ENCODE assay signal across 12 cellular contexts in the genomic region with DNA sequence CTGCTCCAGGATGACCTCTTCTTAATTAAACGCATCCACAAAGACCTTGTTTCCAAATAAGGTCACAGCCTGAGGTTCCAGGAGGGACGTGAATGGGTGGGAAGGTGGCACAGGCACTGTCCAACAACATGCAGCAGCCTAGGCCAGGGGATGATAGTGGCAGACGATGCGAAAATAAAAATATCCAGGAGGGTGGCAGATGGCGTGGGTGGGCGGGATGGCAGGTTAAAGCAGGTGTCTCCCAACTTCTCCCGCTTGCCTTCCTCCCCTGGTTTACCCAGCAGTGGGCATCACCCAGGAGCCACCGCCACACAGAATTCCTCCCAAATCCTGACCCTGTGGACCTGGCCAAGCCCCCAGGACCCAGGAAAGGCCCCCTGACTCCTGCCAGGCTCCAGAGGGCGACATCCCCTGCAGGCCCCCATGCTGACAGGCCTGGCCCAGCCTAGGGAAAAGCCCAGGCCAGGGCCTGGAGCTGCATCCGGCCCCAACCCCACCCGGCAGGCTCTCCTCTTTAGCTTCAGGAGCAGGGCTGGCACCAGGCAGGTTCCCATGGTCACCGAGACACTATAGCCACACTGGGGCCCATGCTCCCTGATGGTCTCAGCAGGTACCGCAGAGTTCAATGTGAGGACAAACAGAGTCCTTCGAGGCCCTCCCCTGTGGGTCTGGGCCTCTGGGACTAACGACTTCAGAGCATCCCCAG. TPM values are rescaled to one million over a fixed set of nuclear protein-coding genes. Genes with fewer than 3 reads are reported as not detected.
DNase-seq lines count a peak whose midpoint lies in the region; ATAC-seq, FAIRE-seq and TF ChIP-seq lines count a peak whose summit lies in the region.
"Had no signal": no experiment of that assay in that cellular context is flagged by ENCODE, and none has a peak within 500 bp of the region (broad histone marks: within the 10 kb centered on the region; RNA-seq: fewer than 3 reads in every experiment).

No MANE protein-coding gene starts in this region.

- no peak overlapping the region for H3K9ac ChIP-seq in HepG2 (ENCODE audit: insufficient read depth, low read depth, low read length)

- in situ Hi-C loops in HepG2 (cut with HindIII; ENCODE audit: extremely low pct_ligation_motif_present, low pct_unique_long_range_greater_than_20kb): no loop called here

- H3K4me2 ChIP-seq in HepG2 (ENCODE audit: low read depth, low read length): no peak overlapping the region

- no peak for TF ChIP-seq EP300 in HepG2 (IDR thresholded peaks at IDR 0.05; ENCODE audit: low read depth in 2 of 2, low read length in 2 of 2)
- TF ChIP-seq EP300 in HepG2 (CRISPR knock-in tag; IDR thresholded peaks at IDR 0.05; ENCODE audit: borderline replicate concordance): no peak

- no peaks in the 10 kb centered on the region for H3K9me3 Mint-ChIP-seq in nephron progenitor cell
- H3K9me3 Mint-ChIP-seq: central memory CD8-positive, alpha-beta T cell had no signal

- H3K36me3 ChIP-seq in HepG2 (replicated peaks in 1 of 2; ENCODE audit: control insufficient read depth in 1 of 2, insufficient read depth in 2 of 2, low read length in 2 of 2) (no peaks in the 10 kb centered on the region; a peak in 1 of 5 replicates), right lobe of liver (no peaks in the 10 kb centered on the region)

- CTCF ChIA-PET in HepG2 (lab: Yijun Ruan, JAX; ENCODE audit: low intra/inter-chr PET ratio, low total read pairs): no interaction called here

- H3K4me3 Mint-ChIP-seq in nephron progenitor cell: no peak overlapping the region
- H3K4me3 Mint-ChIP-seq: central memory CD8-positive, alpha-beta T cell had no signal

- H2AFZ ChIP-seq in HepG2 (ENCODE audit: low read length): no peak overlapping the region

- POLR2A ChIA-PET in HepG2 (lab: Yijun Ruan, JAX): no interaction called here

- peak overlapping the region; percentile 81 for H3K27ac Mint-ChIP-seq in nephron progenitor cell

- peak; percentile 20; the same call in 2 of the 3 replicates for ATAC-seq in HepG2
- no peak for ATAC-seq in right lobe of liver
- ATAC-seq in GM21423 (IDR thresholded peaks at IDR 0.05; ENCODE audit: unreplicated experiment): no peak

- TF ChIP-seq CTCF in HepG2 (CRISPR knock-in tag; IDR thresholded peaks at IDR 0.05): no peak
- TF ChIP-seq CTCF in right lobe of liver (IDR thresholded peaks at IDR 0.05): no peak
- TF ChIP-seq CTCF in nephron progenitor cell (IDR thresholded peaks at IDR 0.05): no peak

- H3K4me3 ChIP-seq in HepG2 (replicated peaks in 1 of 3; ENCODE audit: insufficient read depth in 1 of 3, low read depth in 2 of 3, low read length in 3 of 3) (no peak overlapping the region), right lobe of liver (no peak overlapping the region)

- no peaks in the 10 kb centered on the region for H3K27me3 Mint-ChIP-seq in nephron progenitor cell (ENCODE audit: low read depth, poor library complexity)
- H3K27me3 Mint-ChIP-seq: central memory CD8-positive, alpha-beta T cell had no signal

- no peak for DNase-seq in HepG2 (ENCODE audit: low spot score)
- no peak for DNase-seq in right lobe of liver
- DNase-seq in cerebellum (ENCODE audit: low spot score): peak; percentile 68
- no peak for DNase-seq in nephron progenitor cell
- no peak for DNase-seq in NCI-H82 (lab: John Stamatoyannopoulos, UW)
- no peak for DNase-seq in medulla oblongata (ENCODE audit: extremely low spot score)
- DNase-seq in NCI-H1105 treated with DMSO at 0.1 percent for 48 hours (lab: John Stamatoyannopoulos, UW): no peak
- DNase-seq: activated CD4-positive, alpha-beta T cell treated with anti-CD3 and anti-CD28 coated beads, Interleukin-2, amount 50 U/mL, for 1 hour; DND-41 had no signal

- peaks cover 58% of the 10 kb centered on the region for H3K4me1 Mint-ChIP-seq in nephron progenitor cell

- H3K79me2 ChIP-seq in HepG2 (ENCODE audit: insufficient read depth, low read length): peaks cover 73% of the 10 kb centered on the region

- H3K27me3 ChIP-seq in HepG2 (ENCODE audit: control insufficient read depth in 1 of 2, insufficient read depth in 2 of 2, low read length in 2 of 2) (no peaks in the 10 kb centered on the region), right lobe of liver (no peaks in the 10 kb centered on the region)

- BruUV-seq in HepG2 (replicated peaks; lab: Mats Ljungman, UMichigan): no TSS peak

- H4K20me1 ChIP-seq in HepG2 (ENCODE audit: insufficient read depth, low read length): peaks cover 26% of the 10 kb centered on the region

- no peak for TF ChIP-seq RAD21 in HepG2 (CRISPR knock-in tag; IDR thresholded peaks at IDR 0.05)

- 96% methylated on average over 9 of the region's 15 CpGs for WGBS in HepG2 (ENCODE audit: low lambda C conversion rate)
- WGBS in right lobe of liver (ENCODE audit: insufficient coverage, low coverage, low lambda C conversion rate, missing lambda C conversion rate): 83% methylated on average over 3 of the region's 15 CpGs

- intact Hi-C loops in HepG2 (cut with micrococcal nuclease; ENCODE audit: unreplicated experiment): no loop called here
- intact Hi-C loops in right lobe of liver (cut with DNase I): no loop called here

- H3K36me3 Mint-ChIP-seq in nephron progenitor cell (ENCODE audit: low read depth): peaks cover 14% of the 10 kb centered on the region

- TF ChIP-seq POLR2A in HepG2 (IDR thresholded peaks at IDR 0.05; ENCODE audit: insufficient read depth in 1 of 2, low read depth in 2 of 2, low read length in 2 of 2) (no peak), right lobe of liver (IDR thresholded peaks at IDR 0.05) (no peak)

- no peak for FAIRE-seq in HepG2 (lab: Jason Lieb, UNC)
- FAIRE-seq: islet of Langerhans had no signal

- peaks cover 10% of the 10 kb centered on the region; the same call in 1 of the 2 replicates for H3K4me1 ChIP-seq in HepG2 (ENCODE audit: insufficient read depth, low read length)
- H3K4me1 ChIP-seq in right lobe of liver: peaks cover 0 to 7% (median 0%) of the 10 kb centered on the region in 4 donors

- H3K9me3 ChIP-seq in HepG2 (ENCODE audit: low read length): no peaks in the 10 kb centered on the region
- no peaks in the 10 kb centered on the region for H3K9me3 ChIP-seq in right lobe of liver

- no peak overlapping the region for H3K27ac ChIP-seq in HepG2 (ENCODE audit: extremely low read length, insufficient read depth, low read length)
- H3K27ac ChIP-seq in right lobe of liver: no peak overlapping the region

TF ChIP-seq in HepG2, 621 proteins besides CTCF, POLR2A, EP300 and RAD21:
- TF ChIP-seq SALL1 (CRISPR knock-in tag; IDR thresholded peaks at IDR 0.05) (no peak), FIP1L1 (IDR thresholded peaks at IDR 0.05; ENCODE audit: borderline replicate concordance, insufficient read depth, low read depth, low read length) (no peak), STAT5B (CRISPR knock-in tag; IDR thresholded peaks at IDR 0.05) (no peak), FOXM1 (CRISPR knock-in tag; IDR thresholded peaks at IDR 0.05) (no peak)

RNA-seq across cellular contexts. Expression of a gene that starts 9.7 kb away (rescaled TPM):
- 5.7 and 6.1 TPM in 2 replicates for total RNA-seq in HepG2 (2016; rRNA removed; fragmentation: Illumina TruSeq; extraction: Trizol)
- total RNA-seq in HepG2 (2016; cell fraction: cytosol; rRNA removed; fragmentation: Illumina TruSeq; extraction: Trizol; ENCODE audit: low read depth): 10.5 and 12.4 TPM in 2 replicates
- 5.6 and 7.1 TPM in 2 replicates for total RNA-seq in HepG2 (2016; cell fraction: insoluble cytoplasmic fraction; rRNA removed; fragmentation: Illumina TruSeq; extraction: Trizol)
- 15.2 and 16.6 TPM in 2 replicates for total RNA-seq in HepG2 (2016; cell fraction: membrane; rRNA removed; fragmentation: Illumina TruSeq; extraction: Trizol)
- 12.4 and 13.1 TPM in 2 replicates for total RNA-seq in HepG2 (2016; cell fraction: nucleus; rRNA removed; fragmentation: Illumina TruSeq; extraction: Trizol)
- polyA plus RNA-seq in HepG2 (2011; rRNA removed): 4.5 and 4.8 TPM in 2 replicates
- polyA plus RNA-seq in HepG2 (2011; cell fraction: cytosol; rRNA removed): 2.8 and 4.1 TPM in 2 replicates
- 30.4 and 39.4 TPM in 2 replicates for polyA plus RNA-seq in HepG2 (2011; cell fraction: nucleus; rRNA removed)
- polyA plus RNA-seq in HepG2 (2012): 32.8 and 41.1 TPM in 2 replicates
- 2.8 and 3.1 TPM in 2 replicates for polyA plus RNA-seq in HepG2 (2016; cell fraction: cytosol; fragmentation: Illumina TruSeq; extraction: Trizol; ENCODE audit: low read depth)
- polyA plus RNA-seq in HepG2 (2016; cell fraction: insoluble cytoplasmic fraction; fragmentation: Illumina TruSeq; extraction: Trizol; ENCODE audit: low read depth): 17.3 and 24.8 TPM in 2 replicates
- polyA plus RNA-seq in HepG2 (2016; cell fraction: membrane; fragmentation: Illumina TruSeq; extraction: Trizol; ENCODE audit: low read depth): 7.1 and 8.9 TPM in 2 replicates
- 43.0 and 54.1 TPM in 2 replicates for polyA plus RNA-seq in HepG2 (2016; cell fraction: nucleus; fragmentation: Illumina TruSeq; extraction: Trizol; ENCODE audit: insufficient read depth, low read depth)
- 21.9 and 23.2 TPM in 2 replicates for polyA minus RNA-seq in HepG2 (2011; rRNA and poly(A)+ RNA removed; ENCODE audit: low replicate concordance)
- polyA minus RNA-seq in HepG2 (2011; cell fraction: cytosol; rRNA and poly(A)+ RNA removed): 16.5 and 17.0 TPM in 2 replicates
- polyA minus RNA-seq in HepG2 (2011; cell fraction: nucleus; rRNA and poly(A)+ RNA removed): 20.9 and 22.6 TPM in 2 replicates
- 10 to 100 TPM; 38.1 to 87.5 (median 45.0) TPM for total RNA-seq in right lobe of liver
- 34.7 TPM for total RNA-seq in cerebellum
